17 cellular contexts compared by ENCODE assay signal in genomic region chr15:80514071-80514780, GRCh38.
A peak's percentile ranks its signal among the peaks of the same experiment; 100 is the strongest.
DNase-seq lines count a peak whose midpoint lies in the region; ATAC-seq and TF ChIP-seq lines count a peak whose summit lies in the region.
"Had no signal": no experiment of that assay in that cellular context is flagged by ENCODE, and none has a peak within 500 bp of the region (broad histone marks: within the 10 kb centered on the region; RNA-seq: fewer than 3 reads in every experiment).

No MANE protein-coding gene starts in this region.

- H3K4me3 Mint-ChIP-seq in neural crest cell: no peak overlapping the region
- H3K4me3 Mint-ChIP-seq: activated naive CD8-positive, alpha-beta T cell treated with anti-CD3 and anti-CD28 coated beads, Interleukin-2, amount 10 ng/mL, durations not matched to agents 7 days and 5 days had no signal

- DNase-seq in AG10803 (ENCODE audit: low read depth) (peak; percentile 92), HT1080 (ENCODE audit: low read depth) (peak; percentile 54), esophagus muscularis mucosa (ENCODE audit: extremely low spot score) (peak; percentile 55), neural crest cell (ENCODE audit: low read depth, low spot score) (no peak), HT-29 (ENCODE audit: low spot score) (no peak), colonic mucosa (no peak), GOT3 (lab: John Stamatoyannopoulos, UW) (no peak)
- DNase-seq: activated CD4-positive, alpha-beta T cell treated with anti-CD3 and anti-CD28 coated beads for 4 hours; activated naive CD8-positive, alpha-beta T cell treated with anti-CD3 and anti-CD28 coated beads, Interleukin-2, amount 10 ng/mL, durations not matched to agents 7 days and 5 days; activated T-cell treated with anti-CD3 and anti-CD28 coated beads, Interleukin-2, amount 50 U/mL, for 1 hour; cortex of kidney; DMS79 treated with DMSO at 0.1 percent for 48 hours; esophagus squamous epithelium; mesendoderm; NCI-H2081 had no signal

- H3K27me3 Mint-ChIP-seq in neural crest cell (ENCODE audit: low read depth): no peaks in the 10 kb centered on the region

- peaks cover 66% of the 10 kb centered on the region for H3K36me3 Mint-ChIP-seq in neural crest cell (ENCODE audit: low read depth)
- H3K36me3 Mint-ChIP-seq: activated naive CD8-positive, alpha-beta T cell treated with anti-CD3 and anti-CD28 coated beads, Interleukin-2, amount 10 ng/mL, durations not matched to agents 7 days and 5 days had no signal

- intact Hi-C loops in esophagus muscularis mucosa (cut with DNase I) (no loop called here), colonic mucosa (cut with DNase I) (no loop called here)

- H3K9ac ChIP-seq in colonic mucosa (ENCODE audit: low read depth in 2 of 2, low read length in 2 of 2): no peak overlapping the region

- 93% methylated on average over 10 of the region's 10 CpGs for WGBS in esophagus muscularis mucosa

- H3K4me3 ChIP-seq in AG10803 (ENCODE audit: low read length) (no peak overlapping the region), esophagus muscularis mucosa (no peak overlapping the region), colonic mucosa (no peak overlapping the region)
- H3K4me3 ChIP-seq: esophagus squamous epithelium, GM12878 had no signal

- peaks cover 3% of the 10 kb centered on the region for H3K9me3 Mint-ChIP-seq in neural crest cell

- TF ChIP-seq POLR2A in esophagus muscularis mucosa (IDR thresholded peaks at IDR 0.05; ENCODE audit: low read depth): no peak

- TF ChIP-seq CTCF in AG10803 (conservative IDR thresholded peaks at IDR 0.05; ENCODE audit: low read length) (no peak), esophagus muscularis mucosa (IDR thresholded peaks at IDR 0.05) (no peak), neural crest cell (conservative IDR thresholded peaks at IDR 0.05) (no peak), colonic mucosa (IDR thresholded peaks at IDR 0.05) (no peak)

- ATAC-seq in GM18861 (IDR thresholded peaks at IDR 0.05; ENCODE audit: unreplicated experiment): no peak
- ATAC-seq: GM12878 had no signal

- H3K4me1 Mint-ChIP-seq in neural crest cell: no peaks in the 10 kb centered on the region
- H3K4me1 Mint-ChIP-seq: activated naive CD8-positive, alpha-beta T cell treated with anti-CD3 and anti-CD28 coated beads, Interleukin-2, amount 10 ng/mL, durations not matched to agents 7 days and 5 days had no signal

- H3K27me3 ChIP-seq in esophagus muscularis mucosa (no peaks in the 10 kb centered on the region), colonic mucosa (no peaks in the 10 kb centered on the region)
- H3K27me3 ChIP-seq: esophagus squamous epithelium had no signal

- no peak overlapping the region for H3K27ac ChIP-seq in esophagus muscularis mucosa (replicated peaks in 1 of 4)
- H3K27ac ChIP-seq in colonic mucosa: no peak overlapping the region

- peaks cover 0 to 10% (median 1%) of the 10 kb centered on the region in 4 donors for H3K4me1 ChIP-seq in esophagus muscularis mucosa
- no peaks in the 10 kb centered on the region for H3K4me1 ChIP-seq in colonic mucosa
- H3K4me1 ChIP-seq: esophagus squamous epithelium had no signal

- no peak for TF ChIP-seq EP300 in esophagus muscularis mucosa (IDR thresholded peaks at IDR 0.05)

- H3K27ac Mint-ChIP-seq in neural crest cell (ENCODE audit: unreplicated experiment): peak overlapping the region; percentile 88
- H3K27ac Mint-ChIP-seq: activated naive CD8-positive, alpha-beta T cell treated with anti-CD3 and anti-CD28 coated beads, Interleukin-2, amount 10 ng/mL, durations not matched to agents 7 days and 5 days had no signal

- H3K9me3 ChIP-seq in esophagus muscularis mucosa: peaks cover 0 to 18% (median 13%) of the 10 kb centered on the region in 4 donors
- no peaks in the 10 kb centered on the region for H3K9me3 ChIP-seq in colonic mucosa
- H3K9me3 ChIP-seq: esophagus squamous epithelium had no signal

- peaks cover 0 to 17% (median 0%) of the 10 kb centered on the region in 4 donors for H3K36me3 ChIP-seq in esophagus muscularis mucosa
- H3K36me3 ChIP-seq in colonic mucosa: no peaks in the 10 kb centered on the region
- H3K36me3 ChIP-seq: esophagus squamous epithelium had no signal

Comparison
In these comparisons a context has a peak if more than half of its experiments do, and no peak if none do; other contexts are left out.
1. DNase-seq: peak in AG10803 (single experiment), HT1080 (single experiment) and esophagus muscularis mucosa (single experiment); none in neural crest cell (single experiment), HT-29 (single experiment), colonic mucosa (single experiment) and GOT3 (single experiment).